Comparison of ENCODE assay signal across 8 cellular contexts in the genomic region with DNA sequence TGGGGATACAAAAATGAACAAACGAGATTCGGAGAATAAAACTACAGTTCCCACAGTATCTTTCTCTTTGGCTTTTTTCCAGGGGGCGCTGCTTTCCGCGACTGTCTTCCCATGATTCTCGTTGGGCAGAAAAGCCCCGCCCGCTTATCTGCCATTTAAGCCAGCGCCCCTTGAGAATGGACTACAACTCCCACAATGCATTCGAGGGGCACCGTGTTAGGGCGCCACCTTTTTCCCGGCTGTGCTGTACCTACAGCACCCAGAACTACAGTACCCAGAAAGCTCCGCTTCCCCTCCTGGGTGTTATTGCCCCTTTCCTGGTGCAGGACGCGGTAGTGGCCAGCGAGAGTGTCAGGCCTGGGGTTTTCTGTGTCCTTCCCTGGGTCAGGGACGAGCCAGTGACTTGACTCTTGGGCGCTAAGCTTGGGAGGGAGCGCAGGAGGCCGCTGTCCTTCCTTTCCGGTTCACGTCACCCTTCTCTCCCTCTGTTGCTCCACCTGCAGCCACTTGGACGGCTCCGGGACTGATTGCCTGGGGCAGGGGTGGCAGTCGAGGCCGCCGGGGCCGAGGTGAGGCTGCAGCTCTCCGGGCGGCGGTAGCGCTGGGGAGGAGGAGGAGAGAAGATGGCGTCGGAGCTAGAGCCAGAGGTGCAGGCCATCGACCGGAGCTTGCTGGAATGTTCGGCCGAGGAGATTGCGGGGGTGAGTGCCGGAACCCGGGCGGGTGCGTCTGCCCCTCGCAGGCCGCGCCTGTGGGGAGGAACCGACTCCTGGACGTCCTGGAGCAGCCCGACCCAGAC. TPM values are rescaled to one million over a fixed set of nuclear protein-coding genes. Genes with fewer than 3 reads are reported as not detected.
DNase-seq lines count a peak whose midpoint lies in the region; ATAC-seq and TF ChIP-seq lines count a peak whose summit lies in the region.

A gene (plus strand): TSS at position 333 of the 799 bp plus-strand sequence. CDS start 291 bp downstream, at position 624.

- intact Hi-C loops in Right ventricle myocardium inferior (cut with DNase I) (loop anchor here (10.0 kb wide), 1 partner anchor 181 kb away; a partner anchor contains a TSS), ovary (cut with DNase I) (no loop called here), thyroid gland (cut with DNase I) (no loop called here)

- H3K27me3 ChIP-seq in ovary (no peaks in the 10 kb centered on the region), thyroid gland (no peaks in the 10 kb centered on the region)

- peaks cover 1% of the 10 kb centered on the region for H3K4me1 ChIP-seq in ovary (ENCODE audit: insufficient read depth)
- H3K4me1 ChIP-seq in thyroid gland, result peaks cover 14 to 17% of the 10 kb centered on the region in 2 donors

- TF ChIP-seq POLR2A in ovary (IDR thresholded peaks at IDR 0.05), result peak; percentile 69
- TF ChIP-seq POLR2A in thyroid gland (IDR thresholded peaks at IDR 0.05), result peak; percentile 68 to 97

- TF ChIP-seq CTCF in GM12873 (IDR thresholded peaks at IDR 0.05; ENCODE audit: insufficient read depth, low read depth, low read length, missing control alignments) (peak; percentile 39), ovary (IDR thresholded peaks at IDR 0.05) (peak in 2 of 3 donors; percentile 17 to 40), thyroid gland (IDR thresholded peaks at IDR 0.05) (peak in 3 of 6 experiments; percentile 16 to 27 (median 20))

- H3K4me3 ChIP-seq in ovary (peak within 1 kb of the TSS; percentile 92), thyroid gland (replicated peaks in 1 of 3) (peak within 1 kb of the TSS; percentile 65 to 87 (median 78))

- peak; percentile 98 for ATAC-seq in HG02759 (IDR thresholded peaks at IDR 0.05; ENCODE audit: unreplicated experiment)
- peak; percentile 99 for ATAC-seq in Right ventricle myocardium inferior

- peak; percentile 95 to 99 (median 99) for DNase-seq in NCI-H1417 (lab: John Stamatoyannopoulos, UW)
- DNase-seq in SW 1271 (lab: John Stamatoyannopoulos, UW), result peak; percentile 95 to 99
- peak; percentile 87 for DNase-seq in activated naive CD8-positive, alpha-beta T cell treated with anti-CD3 and anti-CD28 coated beads, Interleukin-2, amount 50 U/mL, for 16 hours (ENCODE audit: low read depth, low spot score)
- DNase-seq in Right ventricle myocardium inferior (ENCODE audit: missing footprints), result peak; percentile 98
- peak; percentile 93 to 97 (median 96) for DNase-seq in ovary
- DNase-seq in thyroid gland, result peak; percentile 98 to 99

- 0% methylated on average over 46 to 50 of the region's 50 CpGs for WGBS in ovary, 3 donors
- 0 to 1% methylated on average over 36 to 47 of the region's 50 CpGs for WGBS in thyroid gland, 2 donors

- TF ChIP-seq EP300 in ovary (IDR thresholded peaks at IDR 0.05), result no peak

- H3K9me3 ChIP-seq in ovary (no peaks in the 10 kb centered on the region), thyroid gland (no peaks in the 10 kb centered on the region)

- no peaks in the 10 kb centered on the region for H3K36me3 ChIP-seq in ovary
- no peaks in the 10 kb centered on the region for H3K36me3 ChIP-seq in thyroid gland

- H3K27ac ChIP-seq in ovary, result peak within 1 kb of the TSS; percentile 84 to 88
- peak within 1 kb of the TSS; percentile 86 to 97 (median 94) for H3K27ac ChIP-seq in thyroid gland

RNA-seq across cellular contexts. Expression of the gene that starts here (rescaled TPM):
- 31.3 TPM for total RNA-seq in Right ventricle myocardium inferior
- total RNA-seq in ovary, result 10 to 100 TPM; 17.5 to 29.2 (median 24.1) TPM
- 10 to 100 TPM; 10.2 to 14.4 TPM for polyA plus RNA-seq in ovary
- 10 to 100 TPM; 36.3 to 54.0 (median 44.3) TPM for total RNA-seq in thyroid gland

Comparison
In these comparisons a context has a peak if more than half of its experiments do, and no peak if none do; other contexts are left out.
1. Peak in every context shown above with its lines: DNase-seq, ATAC-seq, H3K4me3 ChIP-seq and H3K27ac ChIP-seq.